Comparison of ENCODE assay signal across 27 cellular contexts in the genomic region with DNA sequence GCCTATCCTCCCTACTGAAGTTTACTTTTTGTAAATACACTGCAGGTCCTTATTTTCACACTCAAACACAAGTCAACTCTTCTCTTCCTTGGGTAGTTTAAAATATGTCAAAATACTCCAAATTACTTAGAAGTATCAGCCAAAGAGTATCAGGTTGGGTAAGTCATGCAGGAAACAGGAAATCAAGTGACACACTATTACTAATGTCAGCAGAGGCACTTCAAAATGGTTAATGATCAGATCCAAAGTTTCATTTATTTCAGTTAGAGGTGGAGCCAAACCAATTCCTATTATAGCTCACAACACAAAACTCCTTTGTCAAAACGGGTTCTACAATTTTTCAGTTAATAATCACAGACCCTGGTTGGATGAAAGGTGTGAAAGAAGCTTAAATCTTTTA. TPM values are rescaled to one million over a fixed set of nuclear protein-coding genes. Genes with fewer than 3 reads are reported as not detected.
"Had no signal": no experiment of that assay in that cellular context is flagged by ENCODE, and none has a peak within 500 bp of the region (broad histone marks: within the 10 kb centered on the region; RNA-seq: fewer than 3 reads in every experiment).

No MANE protein-coding gene starts in this region.

- FAIRE-seq: astrocyte, RCC 7860, TTC549 had no signal

- ATAC-seq: activated T-cell treated with anti-CD3 and anti-CD28 coated beads, Interleukin-2, amount 50 U/mL, for 4 hours; T-helper 17 cell had no signal

- H3K4me3 ChIP-seq: cardiac muscle cell had no signal

- H3K27me3 ChIP-seq: brain microvascular endothelial cell, cardiac muscle cell had no signal

- H3K27ac ChIP-seq: brain microvascular endothelial cell, cardiac muscle cell had no signal

- DNase-seq: activated B cell treated with CpG ODN at 0.5 μM for 24 hours; activated CD4-positive, alpha-beta memory T cell treated with anti-CD3 and anti-CD28 coated beads for 36 hours; activated CD4-positive, alpha-beta T cell treated with anti-CD3 and anti-CD28 coated beads, Interleukin-2, amount 10 ng/mL, durations not matched to agents 7 days and 5 days; activated CD8-positive, alpha-beta memory T cell treated with anti-CD3 and anti-CD28 coated beads for 24 hours; activated gamma-delta T cell; activated naive CD4-positive, alpha-beta T cell treated with anti-CD3 and anti-CD28 coated beads for 36 hours; activated T-cell treated with anti-CD3 and anti-CD28 coated beads, Interleukin-2, amount 50 U/mL, for 4 hours; amygdala; brain microvascular endothelial cell; NCI-H1048; NCI-H146; NCI-H187 treated with DMSO at 0.1 percent for 48 hours; NCI-H2081 treated with DMSO at 0.1 percent for 48 hours; NCI-H2171; NCI-H2227 treated with DMSO at 0.1 percent for 48 hours; NCI-H446 treated with DMSO at 0.1 percent for 48 hours; NCI-H526 treated with DMSO at 0.1 percent for 48 hours; NCI-H82; OCI-M1; SHP77 treated with DMSO at 0.1 percent for 48 hours; T-helper 17 cell; T1000 had no signal

- H3K36me3 ChIP-seq: brain microvascular endothelial cell, cardiac muscle cell had no signal

RNA-seq across cellular contexts. Expression of a gene that starts 54.2 kb away (rescaled TPM):
- total RNA-seq: activated naive CD4-positive, alpha-beta T cell treated with anti-CD3 and anti-CD28 coated beads for 36 hours; M059J had no signal
